31 cellular contexts compared by ENCODE assay signal in genomic region chr6:5275497-5275896, GRCh38. TPM values are rescaled to one million over a fixed set of nuclear protein-coding genes. Genes with fewer than 3 reads are reported as not detected.
A peak's percentile ranks its signal among the peaks of the same experiment; 100 is the strongest.
DNase-seq lines count a peak whose midpoint lies in the region; ATAC-seq and TF ChIP-seq lines count a peak whose summit lies in the region.
"Had no signal": no experiment of that assay in that cellular context is flagged by ENCODE, and none has a peak within 500 bp of the region (broad histone marks: within the 10 kb centered on the region; RNA-seq: fewer than 3 reads in every experiment).

No MANE protein-coding gene starts in this region.

- no peaks in the 10 kb centered on the region for H3K9me3 Mint-ChIP-seq in T-helper 2 cell treated with Interferon-gamma antibody and Interleukin-4, amounts not matched to agents 5 μg/mL and 100 μg/mL, for 36 hours
- H3K9me3 Mint-ChIP-seq: activated CD4-positive, alpha-beta T cell treated with anti-CD3 and anti-CD28 coated beads, Interleukin-2, amount 10 ng/mL, durations not matched to agents 24 days and 14 days; effector memory CD8-positive, alpha-beta T cell; stimulated activated effector memory CD8-positive, alpha-beta T cell treated with anti-CD3 and anti-CD28 coated beads, Interleukin-12 subunit alpha, Interleukin-12 subunit beta, amount 100 ng/mL, for 72 hours; type B pancreatic cell had no signal

- H4K20me1 ChIP-seq in GM23248 (ENCODE audit: insufficient read depth), result no peaks in the 10 kb centered on the region; the same call in 1 of the 2 replicates

- H3K9me3 ChIP-seq in GM23248 (ENCODE audit: low read depth) (no peaks in the 10 kb centered on the region), RWPE2 (ENCODE audit: severe bottlenecking) (no peaks in the 10 kb centered on the region), thyroid gland (no peaks in the 10 kb centered on the region)
- H3K9me3 ChIP-seq: breast epithelium, prostate gland had no signal

- H3K27me3 ChIP-seq in GM23248 (replicated peaks; ENCODE audit: insufficient read depth), result no peaks in the 10 kb centered on the region
- H3K27me3 ChIP-seq in RWPE2 (ENCODE audit: insufficient read depth, poor library complexity, severe bottlenecking), result no peaks in the 10 kb centered on the region
- no peaks in the 10 kb centered on the region for H3K27me3 ChIP-seq in foreskin keratinocyte
- no peaks in the 10 kb centered on the region for H3K27me3 ChIP-seq in thyroid gland
- H3K27me3 ChIP-seq: breast epithelium had no signal

- peak overlapping the region; percentile 47 for H3K27ac Mint-ChIP-seq in T-helper 2 cell treated with Interferon-gamma antibody and Interleukin-4, amounts not matched to agents 5 μg/mL and 100 μg/mL, for 36 hours
- H3K27ac Mint-ChIP-seq: activated CD4-positive, alpha-beta T cell treated with anti-CD3 and anti-CD28 coated beads, Interleukin-2, amount 10 ng/mL, durations not matched to agents 24 days and 14 days; B cell; effector memory CD8-positive, alpha-beta T cell; T-helper 17 cell; type B pancreatic cell had no signal

- H3F3A ChIP-seq in GM23248 (ENCODE audit: insufficient read depth), result no peaks in the 10 kb centered on the region

- ATAC-seq in RWPE2 (ENCODE audit: low read depth) (no peak), foreskin keratinocyte (no peak)
- ATAC-seq: effector memory CD8-positive, alpha-beta T cell; left lobe of liver; sciatic nerve; stimulated activated effector memory CD8-positive, alpha-beta T cell treated with anti-CD3 and anti-CD28 coated beads, Interleukin-12 subunit alpha, Interleukin-12 subunit beta, amount 100 ng/mL, for 72 hours; T-helper 17 cell had no signal

- no peak overlapping the region for H3K4me2 ChIP-seq in GM23248 (ENCODE audit: unreplicated experiment)

- no peak for TF ChIP-seq POLR2A in thyroid gland (IDR thresholded peaks at IDR 0.05)

- no peaks in the 10 kb centered on the region for H3K9me2 ChIP-seq in GM23248 (ENCODE audit: insufficient read depth)

- H3K79me2 ChIP-seq in GM23248 (ENCODE audit: insufficient read depth), result peaks cover 47% of the 10 kb centered on the region; the same call in 1 of the 2 replicates

- TF ChIP-seq CTCF in RWPE2 (IDR thresholded peaks at IDR 0.05; ENCODE audit: poor library complexity, severe bottlenecking), result peak; percentile 9
- peak; percentile 45 for TF ChIP-seq CTCF in foreskin keratinocyte (conservative IDR thresholded peaks at IDR 0.05)
- TF ChIP-seq CTCF in thyroid gland (IDR thresholded peaks at IDR 0.05), result peak in 1 of 6 experiments; percentile 16

- no peak overlapping the region for H2AFZ ChIP-seq in GM23248

- no peaks in the 10 kb centered on the region for H3K27me3 Mint-ChIP-seq in T-helper 2 cell treated with Interferon-gamma antibody and Interleukin-4, amounts not matched to agents 5 μg/mL and 100 μg/mL, for 36 hours (ENCODE audit: low read depth)
- H3K27me3 Mint-ChIP-seq: activated CD4-positive, alpha-beta T cell treated with anti-CD3 and anti-CD28 coated beads, Interleukin-2, amount 10 ng/mL, durations not matched to agents 24 days and 14 days; B cell; effector memory CD8-positive, alpha-beta T cell; T-helper 17 cell; type B pancreatic cell had no signal

- H3K27ac ChIP-seq in GM23248 (no peak overlapping the region), RWPE2 (ENCODE audit: poor library complexity, severe bottlenecking) (no peak overlapping the region), foreskin keratinocyte (no peak overlapping the region), thyroid gland (no peak overlapping the region)
- H3K27ac ChIP-seq: breast epithelium, prostate gland, RWPE1, SK-N-MC had no signal

- peaks cover 61% of the 10 kb centered on the region for H3K4me1 Mint-ChIP-seq in T-helper 2 cell treated with Interferon-gamma antibody and Interleukin-4, amounts not matched to agents 5 μg/mL and 100 μg/mL, for 36 hours (ENCODE audit: low read depth)

- H3K4me3 ChIP-seq in GM23248, result no peak overlapping the region
- H3K4me3 ChIP-seq in RWPE2 (ENCODE audit: severe bottlenecking), result no peak overlapping the region
- H3K4me3 ChIP-seq in thyroid gland (replicated peaks in 1 of 3), result no peak overlapping the region
- H3K4me3 ChIP-seq: breast epithelium, prostate gland, SK-N-MC had no signal

- no peak overlapping the region for H3K4me3 Mint-ChIP-seq in T-helper 2 cell treated with Interferon-gamma antibody and Interleukin-4, amounts not matched to agents 5 μg/mL and 100 μg/mL, for 36 hours
- H3K4me3 Mint-ChIP-seq: activated CD4-positive, alpha-beta T cell treated with anti-CD3 and anti-CD28 coated beads, Interleukin-2, amount 10 ng/mL, durations not matched to agents 24 days and 14 days; B cell; effector memory CD8-positive, alpha-beta T cell; stimulated activated effector memory CD8-positive, alpha-beta T cell treated with anti-CD3 and anti-CD28 coated beads, Interleukin-12 subunit alpha, Interleukin-12 subunit beta, amount 100 ng/mL, for 72 hours; T-helper 17 cell; type B pancreatic cell had no signal

- no peaks in the 10 kb centered on the region for H3K36me3 ChIP-seq in GM23248 (ENCODE audit: low read depth)
- H3K36me3 ChIP-seq in RWPE2 (ENCODE audit: low read depth), result no peaks in the 10 kb centered on the region; the same call in 1 of the 2 replicates
- H3K36me3 ChIP-seq in thyroid gland, result no peaks in the 10 kb centered on the region
- H3K36me3 ChIP-seq: breast epithelium, prostate gland had no signal

- DNase-seq in T-helper 2 cell treated with Interferon-gamma antibody and Interleukin-4, amounts not matched to agents 5 μg/mL and 100 μg/mL, for 36 hours (ENCODE audit: low spot score), result no peak
- DNase-seq in T-helper 2 cell (no peak), GM23248 (peak; percentile 8), RWPE2 (ENCODE audit: low spot score) (no peak), foreskin keratinocyte (no peak), NCI-H345 treated with DMSO at 0.1 percent for 48 hours (lab: John Stamatoyannopoulos, UW; ENCODE audit: unreplicated experiment) (no peak), thyroid gland (no peak), mesenteric fat pad (ENCODE audit: low spot score) (no peak)
- DNase-seq: activated CD4-positive, alpha-beta T cell treated with anti-CD3 and anti-CD28 coated beads, Interleukin-2, amount 10 ng/mL, durations not matched to agents 24 days and 14 days; activated naive CD4-positive, alpha-beta T cell treated with anti-CD3 and anti-CD28 coated beads, Interleukin-2, amount 50 U/mL, for 16 hours; amniotic stem cell; cortex of kidney; DMS79; effector memory CD8-positive, alpha-beta T cell; erythroblast; foreskin melanocyte; hippocampal formation; mesendoderm; NCI-H1092 treated with DMSO at 0.1 percent for 48 hours; NCI-H187 treated with DMSO at 0.1 percent for 48 hours; stimulated activated CD4-positive, alpha-beta T cell treated with anti-CD3 and anti-CD28 coated beads, Interleukin-4, amount 100 ng/mL, for 24 hours; T-helper 17 cell had no signal

- H3K36me3 Mint-ChIP-seq in T-helper 2 cell treated with Interferon-gamma antibody and Interleukin-4, amounts not matched to agents 5 μg/mL and 100 μg/mL, for 36 hours (ENCODE audit: low read depth), result peaks cover 17% of the 10 kb centered on the region

- no peaks in the 10 kb centered on the region for H3K4me1 ChIP-seq in GM23248 (ENCODE audit: insufficient read depth)
- peaks cover 14% of the 10 kb centered on the region for H3K4me1 ChIP-seq in RWPE2 (ENCODE audit: insufficient read depth, poor library complexity, severe bottlenecking)
- peaks cover 16% of the 10 kb centered on the region for H3K4me1 ChIP-seq in foreskin keratinocyte
- H3K4me1 ChIP-seq in thyroid gland, result no peaks in the 10 kb centered on the region
- H3K4me1 ChIP-seq: breast epithelium, prostate gland had no signal

- no peak overlapping the region for H3K9ac ChIP-seq in GM23248

- 98 to 100% methylated on average over 2 of the region's 2 CpGs for WGBS in GM23248 (ENCODE audit: low coverage in 1 of 2, low lambda C conversion rate in 2 of 2, missing lambda C conversion rate in 2 of 2), 2 experiments
- 94 to 96% methylated on average over 2 of the region's 2 CpGs for whole genome bisulfite sequencing in thyroid gland, 2 donors

- in situ Hi-C loops in GM23248 (cut with MboI), result no loop called here

- intact Hi-C loops in thyroid gland (cut with DNase I), result no loop called here

RNA-seq across cellular contexts. Expression of gene FARS2, which starts 14.2 kb away (rescaled TPM):
- total RNA-seq in GM23248 (2014; rRNA removed; shearing (Covaris generic)), result 10.2 and 16.5 TPM in 2 replicates
- 14.7 and 15.1 TPM in 2 replicates for polyA plus RNA-seq in GM23248 (2016; fragmentation: Nextera tagmentation; extraction: Ambion mirVana)
- total RNA-seq in foreskin keratinocyte, result 20.1 and 20.7 TPM in 2 replicates
- 16.5 and 16.9 TPM in 2 replicates for polyA plus RNA-seq in foreskin keratinocyte
- 10 to 100 TPM; 27.4 to 47.1 (median 34.2) TPM for total RNA-seq in thyroid gland
- total RNA-seq in mesenteric fat pad, result 13.3 TPM

RNA-seq across cellular contexts. Expression of gene LYRM4, which starts 14.7 kb away (rescaled TPM):
- 18.7 and 28.0 TPM in 2 replicates for total RNA-seq in GM23248 (2014; rRNA removed; shearing (Covaris generic))
- polyA plus RNA-seq in GM23248 (2016; fragmentation: Nextera tagmentation; extraction: Ambion mirVana) (27.1 and 30.3 TPM in 2 replicates), foreskin keratinocyte (45.2 and 50.9 TPM in 2 replicates)
- total RNA-seq in foreskin keratinocyte (33.7 and 35.1 TPM in 2 replicates), thyroid gland (10 to 100 TPM; 26.7 to 32.2 (median 29.5) TPM), mesenteric fat pad (30.6 TPM)
